In the genomic region with DNA sequence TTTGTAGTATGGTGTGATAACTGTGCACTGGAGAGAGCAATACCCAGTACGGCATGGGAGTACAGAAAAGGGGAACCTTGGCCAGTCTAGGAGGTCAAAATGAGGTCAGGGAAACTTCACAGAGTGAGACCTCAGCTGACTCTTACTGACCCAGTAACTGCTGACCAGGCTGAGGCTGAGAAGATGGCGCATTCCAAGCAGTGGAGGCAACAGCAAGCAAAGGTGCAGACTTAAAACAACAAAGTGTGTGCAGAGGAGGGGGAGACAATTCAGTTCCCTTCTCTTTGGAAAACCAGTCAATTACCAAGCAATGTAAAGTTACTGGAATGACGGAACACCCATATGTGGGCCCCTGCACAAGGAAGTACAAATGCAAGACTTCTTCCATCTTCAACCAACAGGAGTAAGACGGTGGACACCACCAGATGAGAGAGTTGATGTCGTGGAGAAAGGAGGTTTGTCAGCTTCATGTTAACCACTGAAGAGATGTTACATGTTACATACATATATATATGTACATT, we compare ENCODE assay signal across 21 cellular contexts. TPM values are rescaled to one million over a fixed set of nuclear protein-coding genes. Genes with fewer than 3 reads are reported as not detected.
DNase-seq lines count a peak whose midpoint lies in the region; ATAC-seq and TF ChIP-seq lines count a peak whose summit lies in the region.
"Had no signal": no experiment of that assay in that cellular context is flagged by ENCODE, and none has a peak within 500 bp of the region (broad histone marks: within the 10 kb centered on the region; RNA-seq: fewer than 3 reads in every experiment).

No MANE protein-coding gene starts in this region.

- no peak overlapping the region for H3K27ac ChIP-seq in sigmoid colon
- H3K27ac ChIP-seq: brain microvascular endothelial cell, suprapubic skin had no signal

- H3K9me3 Mint-ChIP-seq in IgD-negative memory B cell: no peaks in the 10 kb centered on the region
- H3K9me3 Mint-ChIP-seq: activated CD4-positive, alpha-beta T cell treated with anti-CD3 and anti-CD28 coated beads, Interleukin-2, amount 10 ng/mL, durations not matched to agents 7 days and 5 days; mesothelial cell of epicardium; T-helper 2 cell treated with Interferon-gamma antibody and Interleukin-4, amounts not matched to agents 5 μg/mL and 100 μg/mL, for 36 hours had no signal

- WGBS in sigmoid colon, 2 donors: 79 to 84% methylated on average over 5 of the region's 5 CpGs

- TF ChIP-seq CTCF in GM12865 (IDR thresholded peaks at IDR 0.05; ENCODE audit: insufficient read depth, low read depth, low read length, missing control alignments) (no peak), sigmoid colon (IDR thresholded peaks at IDR 0.05) (no peak)

- H3K4me1 ChIP-seq in sigmoid colon: peaks cover 0 to 4% (median 0%) of the 10 kb centered on the region in 4 donors

- peaks cover 26 to 32% (median 30%) of the 10 kb centered on the region in 3 donors for H3K4me1 Mint-ChIP-seq in IgD-negative memory B cell
- peaks cover 19% of the 10 kb centered on the region for H3K4me1 Mint-ChIP-seq in T-helper 17 cell

- intact Hi-C loops in left ventricle myocardium superior (cut with micrococcal nuclease) (no loop called here), sigmoid colon (cut with DNase I) (loop anchor here (5.0 kb wide), 2 partner anchors 445 to 680 kb away; partner anchors contain the start of genes GAS5 and ZBTB37)

- H3K27me3 ChIP-seq in sigmoid colon: no peaks in the 10 kb centered on the region
- H3K27me3 ChIP-seq: brain microvascular endothelial cell, suprapubic skin had no signal

- H3K27me3 Mint-ChIP-seq in IgD-negative memory B cell: no peaks in the 10 kb centered on the region
- H3K27me3 Mint-ChIP-seq in T-helper 17 cell: no peaks in the 10 kb centered on the region
- H3K27me3 Mint-ChIP-seq: activated CD4-positive, alpha-beta T cell treated with anti-CD3 and anti-CD28 coated beads, Interleukin-2, amount 10 ng/mL, durations not matched to agents 7 days and 5 days; activated naive CD8-positive, alpha-beta T cell had no signal

- ATAC-seq in T-helper 17 cell (peak; percentile 39), left ventricle myocardium superior (peak; percentile 62), GM19452 (IDR thresholded peaks at IDR 0.05; ENCODE audit: unreplicated experiment) (no peak)

- H3K4me3 ChIP-seq in GM12865 (ENCODE audit: low read depth, low read length) (no peak overlapping the region), sigmoid colon (no peak overlapping the region)
- H3K4me3 ChIP-seq: suprapubic skin had no signal

- DNase-seq in GM12865 (ENCODE audit: low read depth): peak; percentile 28
- DNase-seq in T-helper 17 cell: no peak
- no peak for DNase-seq in left ventricle myocardium superior
- DNase-seq in sigmoid colon: no peak
- no peak for DNase-seq in EL
- no peak for DNase-seq in NCI-H446 (lab: John Stamatoyannopoulos, UW)
- DNase-seq: activated CD4-positive, alpha-beta T cell treated with anti-CD3 and anti-CD28 coated beads, Interleukin-2, amount 10 ng/mL, durations not matched to agents 7 days and 5 days; brain microvascular endothelial cell; Calu3; dermis blood vessel endothelial cell; glutamatergic neuron; MM.1S; NCI-H82; stimulated activated CD4-positive, alpha-beta T cell treated with anti-CD3 and anti-CD28 coated beads, Interleukin-4, amount 100 ng/mL, for 24 hours; stimulated activated CD8-positive, alpha-beta memory T cell treated with anti-CD3 and anti-CD28 coated beads, Interleukin-4, amount 100 ng/mL, for 48 hours had no signal

- H3K36me3 Mint-ChIP-seq in IgD-negative memory B cell (peaks cover 4% of the 10 kb centered on the region), T-helper 17 cell (ENCODE audit: low read depth) (peaks cover 2% of the 10 kb centered on the region)
- H3K36me3 Mint-ChIP-seq: activated naive CD8-positive, alpha-beta T cell; mesothelial cell of epicardium had no signal

- H3K9me3 ChIP-seq in T-helper 17 cell (ENCODE audit: control insufficient read depth, low read length, poor library complexity, severe bottlenecking): no peaks in the 10 kb centered on the region
- H3K9me3 ChIP-seq in sigmoid colon: no peaks in the 10 kb centered on the region
- H3K9me3 ChIP-seq: suprapubic skin had no signal

- no peak for TF ChIP-seq POLR2A in sigmoid colon (IDR thresholded peaks at IDR 0.05)

- peak overlapping the region in 2 of 3 donors; percentile 49 to 53 for H3K27ac Mint-ChIP-seq in IgD-negative memory B cell
- H3K27ac Mint-ChIP-seq in T-helper 17 cell: peak overlapping the region; percentile 43
- H3K27ac Mint-ChIP-seq: activated CD4-positive, alpha-beta T cell treated with anti-CD3 and anti-CD28 coated beads, Interleukin-2, amount 10 ng/mL, durations not matched to agents 7 days and 5 days; activated naive CD8-positive, alpha-beta T cell; mesothelial cell of epicardium; T-helper 2 cell treated with Interferon-gamma antibody and Interleukin-4, amounts not matched to agents 5 μg/mL and 100 μg/mL, for 36 hours had no signal

- TF ChIP-seq EP300 in sigmoid colon (IDR thresholded peaks at IDR 0.05): no peak

- no peak overlapping the region for H3K4me3 Mint-ChIP-seq in IgD-negative memory B cell
- H3K4me3 Mint-ChIP-seq in T-helper 17 cell: no peak overlapping the region
- H3K4me3 Mint-ChIP-seq: activated CD4-positive, alpha-beta T cell treated with anti-CD3 and anti-CD28 coated beads, Interleukin-2, amount 10 ng/mL, durations not matched to agents 7 days and 5 days; activated naive CD8-positive, alpha-beta T cell; mesothelial cell of epicardium; T-helper 2 cell treated with Interferon-gamma antibody and Interleukin-4, amounts not matched to agents 5 μg/mL and 100 μg/mL, for 36 hours had no signal

- H3K36me3 ChIP-seq in sigmoid colon: no peaks in the 10 kb centered on the region
- H3K36me3 ChIP-seq: suprapubic skin had no signal

RNA-seq across cellular contexts. Expression of gene PRDX6, which starts 54.6 kb away (rescaled TPM):
- polyA plus RNA-seq in IgD-negative memory B cell (84.7 TPM), sigmoid colon (100 to 1,000 TPM; 292 to 804 (median 561) TPM)
- total RNA-seq in T-helper 17 cell (100 to 1,000 TPM in 1 of 2 donors, 10 to 100 TPM in 1; 66.4 to 125 TPM), left ventricle myocardium superior (529 TPM), sigmoid colon (100 to 1,000 TPM; 128 to 205 (median 183) TPM)
